In genomic region chr2:48529676-48530032, GRCh38 we compare ENCODE assay signal across 8 cellular contexts. TPM values are rescaled to one million over a fixed set of nuclear protein-coding genes. Genes with fewer than 3 reads are reported as not detected.
DNase-seq lines count a peak whose midpoint lies in the region; ATAC-seq, FAIRE-seq and TF ChIP-seq lines count a peak whose summit lies in the region.

No MANE protein-coding gene starts in this region.

- H2AK5ac ChIP-seq in H1 (ENCODE audit: low read depth, low read length) = no peak overlapping the region

- H2BK5ac ChIP-seq in H1 (ENCODE audit: low read depth, low read length) = no peak overlapping the region; the same call in 1 of the 2 replicates

- DNase-seq in RWPE1 (ENCODE audit: low spot score) (no peak), H1 (ENCODE audit: low read depth in 1 of 2, low spot score in 2 of 2) (peak in 1 of 2 experiments; percentile 57), omental fat pad (ENCODE audit: low spot score) (no peak), activated gamma-delta T cell treated with Interleukin-2 at 50 U/mL for 16 hours (no peak), COLO668 (lab: John Stamatoyannopoulos, UW; ENCODE audit: unreplicated experiment) (no peak), NCI-H446 (lab: John Stamatoyannopoulos, UW) (no peak)

- TF ChIP-seq CTCF in RWPE1 (conservative IDR thresholded peaks at IDR 0.05; ENCODE audit: low read depth) (no peak), H1 (IDR thresholded peaks at IDR 0.05; ENCODE audit: control extremely low read depth in 1 of 3, insufficient read depth in 1 of 3, low read depth in 1 of 3, low read length in 3 of 3) (no peak), omental fat pad (IDR thresholded peaks at IDR 0.05) (no peak)

- no peaks in the 10 kb centered on the region; a peak in 1 of 7 replicates for H3K27me3 ChIP-seq in H1 (replicated peaks in 1 of 4; ENCODE audit: control insufficient read depth in 3 of 4, extremely low read depth in 1 of 4, insufficient read depth in 3 of 4, low read length in 3 of 4)

- TF ChIP-seq POLR2A in H1 (IDR thresholded peaks at IDR 0.05; ENCODE audit: control extremely low read depth in 1 of 2, low read depth in 2 of 2, low read length in 2 of 2) = no peak

- peak overlapping the region; percentile 72; the same call in 1 of the 2 replicates for H3K27ac ChIP-seq in RWPE1
- no peak overlapping the region for H3K27ac ChIP-seq in H1 (ENCODE audit: low read depth, low read length)

- peaks cover 0 to 4% of the 10 kb centered on the region in 2 experiments; a peak in 2 of 4 replicates for H3K79me2 ChIP-seq in H1 (ENCODE audit: control insufficient read depth in 1 of 2, insufficient read depth in 2 of 2, low read length in 2 of 2)

- TF ChIP-seq EP300 in H1 (IDR thresholded peaks at IDR 0.05; ENCODE audit: borderline replicate concordance in 1 of 2, low read depth in 2 of 2, low read length in 2 of 2) = no peak

- no peak overlapping the region for H2BK120ac ChIP-seq in H1 (replicated peaks; ENCODE audit: low read depth, low read length)

- H3K9ac ChIP-seq in H1 (replicated peaks in 1 of 4; ENCODE audit: extremely low read depth in 1 of 4, low read depth in 3 of 4, low read length in 3 of 4) = no peak overlapping the region

- H3K18ac ChIP-seq in H1 (ENCODE audit: extremely low read depth, low read length) = peak overlapping the region; percentile 24; the same call in 1 of the 2 replicates

- H4K20me1 ChIP-seq in H1 (replicated peaks in 1 of 2; ENCODE audit: control insufficient read depth in 1 of 2, insufficient read depth in 2 of 2, low read length in 2 of 2) = no peaks in the 10 kb centered on the region

- WGBS in H1 (ENCODE audit: extremely low coverage in 1 of 2, insufficient coverage in 1 of 2, insufficient read length in 1 of 2, insufficient replicate concordance in 2 of 2, low coverage in 1 of 2, low lambda C conversion rate in 2 of 2, missing lambda C conversion rate in 1 of 2), 2 experiments = 4% methylated on average over 7 of the region's 15 CpGs; no CpG with 5 or more reads in 1 of the 2 experiments

- TF ChIP-seq RAD21 in H1 (IDR thresholded peaks at IDR 0.05 in 1 of 2, conservative IDR thresholded peaks at IDR 0.05 in 1 of 2; ENCODE audit: low read depth in 2 of 2, low read length in 2 of 2) = no peak

- no peak for FAIRE-seq in H1 (lab: Jason Lieb, UNC)

- no peak overlapping the region for H2BK12ac ChIP-seq in H1 (ENCODE audit: low read depth, low read length)

- 0 out of 2 replicates have a peak, but pooled peaks cover 2% of the 10 kb centered on the region for H3K79me1 ChIP-seq in H1 (ENCODE audit: low read depth, low read length)

- H2BK15ac ChIP-seq in H1 (ENCODE audit: low read length) = no peak overlapping the region

- H3K4me2 ChIP-seq in H1 (ENCODE audit: insufficient read depth in 1 of 2, low read depth in 2 of 2, low read length in 2 of 2) = peak overlapping the region; percentile 64 to 88

- H3K4me3 ChIP-seq in H1 (ENCODE audit: extremely low read depth in 1 of 4, insufficient read depth in 2 of 4, low read depth in 3 of 4, low read length in 4 of 4) = peak overlapping the region; percentile 34 to 95 (median 64)

- H4K91ac ChIP-seq in H1 (replicated peaks; ENCODE audit: insufficient read length, low read length) = no peak overlapping the region

- no peak overlapping the region; the same call in 1 of the 2 replicates for H4K8ac ChIP-seq in H1 (ENCODE audit: extremely low read depth, insufficient read depth, low read length)

- ATAC-seq in GM21367 (IDR thresholded peaks at IDR 0.05; ENCODE audit: unreplicated experiment) = peak; percentile 19
- ATAC-seq in omental fat pad (ENCODE audit: low FRiP score) = peak; percentile 50
- no peak for ATAC-seq in HG03108 (IDR thresholded peaks at IDR 0.05; ENCODE audit: unreplicated experiment)

- peaks cover 5% of the 10 kb centered on the region; the same call in 1 of the 2 replicates for H3K23me2 ChIP-seq in H1 (ENCODE audit: low read depth, low read length)

- no peak overlapping the region for H2BK20ac ChIP-seq in H1 (ENCODE audit: low read length)

- H3K23ac ChIP-seq in H1 (ENCODE audit: insufficient read length) = no peak overlapping the region

- CTCF ChIA-PET in RWPE1 (lab: Yijun Ruan, JAX) = interaction anchor here (0.7 kb wide), 1 partner anchor 1506 kb away, joined by 3 read pairs; no protein-coding TSS in a partner anchor
- CTCF ChIA-PET in H1 (lab: Charles Lee; ENCODE audit: partially characterized antibody) = interaction anchor here (0.7 kb wide), 1 partner anchor 13 kb away, joined by 3 read pairs; no protein-coding TSS in a partner anchor

- H4K5ac ChIP-seq in H1 (ENCODE audit: insufficient read length, low read depth, low read length) = peak overlapping the region; percentile 5

- no peak overlapping the region for H3K56ac ChIP-seq in H1 (replicated peaks; ENCODE audit: insufficient read length, low read depth, low read length)

- peak overlapping the region; percentile 70 for H3K4ac ChIP-seq in H1 (replicated peaks; ENCODE audit: insufficient read length, low read depth, low read length)

- POLR2A ChIA-PET in RWPE1 (lab: Yijun Ruan, JAX; ENCODE audit: low non-redundant PET) (no interaction called here), H1 (lab: Charles Lee; ENCODE audit: partially characterized antibody) (interaction anchor here (2.0 kb wide), 1 partner anchor 21 kb away, joined by 8 read pairs; no protein-coding TSS in a partner anchor)

- H3K14ac ChIP-seq in H1 (ENCODE audit: insufficient read length) = no peak overlapping the region

- no peaks in the 10 kb centered on the region for H3K36me3 ChIP-seq in H1 (ENCODE audit: control insufficient read depth in 2 of 4, insufficient read depth in 4 of 4, low read length in 3 of 4)

- H2AFZ ChIP-seq in H1 (ENCODE audit: low read length) = no peak overlapping the region

- H3K4me1 ChIP-seq in H1 (replicated peaks in 1 of 4; ENCODE audit: control insufficient read depth in 3 of 4, insufficient read depth in 4 of 4, low read length in 3 of 4) = peaks cover 0 to 17% (median 5%) of the 10 kb centered on the region in 4 experiments; a peak in 5 of 7 replicates

- H3K9me3 ChIP-seq in H1 (ENCODE audit: insufficient read depth in 2 of 2, low read depth in 1 of 2, low read length in 1 of 2) = no peaks in the 10 kb centered on the region

TF ChIP-seq in H1, 55 proteins besides CTCF, POLR2A, EP300 and RAD21:
- TF ChIP-seq KDM4A (IDR thresholded peaks at IDR 0.05; ENCODE audit: low read depth, low read length, severe bottlenecking) (peak; percentile 7), SAP30 (IDR thresholded peaks at IDR 0.05; ENCODE audit: insufficient read depth, insufficient replicate concordance, low read length) (no peak)
- TF ChIP-seq, protein P1, sequence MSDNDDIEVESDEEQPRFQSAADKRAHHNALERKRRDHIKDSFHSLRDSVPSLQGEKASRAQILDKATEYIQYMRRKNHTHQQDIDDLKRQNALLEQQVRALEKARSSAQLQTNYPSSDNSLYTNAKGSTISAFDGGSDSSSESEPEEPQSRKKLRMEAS (IDR thresholded peaks at IDR 0.05) = peak; percentile 43; the same call in 1 of the 2 replicates

RNA-seq across cellular contexts. Expression of gene STON1, which starts 0.3 kb away (rescaled TPM):
- total RNA-seq in H1 (2021; fragmentation: NEBNext Ultra II Directional; extraction: Animal tissue kit (Norgen Biotek cat#: 25700)) = 10.1 and 10.4 TPM in 2 replicates
- 4.5 and 5.0 TPM in 2 replicates for polyA plus RNA-seq in H1 (2011; rRNA removed)
- 7.9 TPM for polyA plus RNA-seq in H1 (2011; cell fraction: cytosol; rRNA removed)
- polyA plus RNA-seq in H1 (2011; cell fraction: nucleus; rRNA removed) = 6.0 TPM
- 4.8 to 8.7 TPM (median 6.7 TPM) in 4 replicates for polyA plus RNA-seq in H1 (2012, experiment 1 of 2)
- 0.45 TPM for polyA plus RNA-seq in H1 (2012, experiment 2 of 2)
- 5.0 TPM for polyA plus RNA-seq in H1 (2013, experiment 1 of 2)
- polyA plus RNA-seq in H1 (2013, experiment 2 of 2) = 5.1 TPM
- polyA minus RNA-seq in H1 (2011; rRNA and poly(A)+ RNA removed) = 11.7 and 14.5 TPM in 2 replicates
- 9.0 TPM for polyA minus RNA-seq in H1 (2011; cell fraction: cytosol; rRNA and poly(A)+ RNA removed)
- 12.9 TPM for polyA minus RNA-seq in H1 (2011; cell fraction: nucleus; rRNA and poly(A)+ RNA removed)
- total RNA-seq in omental fat pad = 100 to 1,000 TPM in 2 of 4 donors, 10 to 100 TPM in 2; 44.8 to 124 (median 93.9) TPM
